ENCODE assay signal across 1 cellular context in genomic region chr6:37155394-37156312, GRCh38.
TF ChIP-seq lines count a peak whose summit lies in the region.

No MANE protein-coding gene starts in this region.

TF ChIP-seq in GM23338, 12 proteins besides CTCF, POLR2A, EP300 and RAD21 (continued from another document):
- TF ChIP-seq ZNF462 (CRISPR knock-in tag; IDR thresholded peaks at IDR 0.05) (no peak), EZH2 (IDR thresholded peaks at IDR 0.05; ENCODE audit: low read depth, unreplicated experiment) (no peak)
